ENCODE assay signal across 11 cellular contexts in genomic region chr3:117018622-117019021, GRCh38.
A peak's percentile ranks its signal among the peaks of the same experiment; 100 is the strongest.
DNase-seq lines count a peak whose midpoint lies in the region; FAIRE-seq and TF ChIP-seq lines count a peak whose summit lies in the region.
"Had no signal": no experiment of that assay in that cellular context is flagged by ENCODE, and none has a peak within 500 bp of the region (broad histone marks: within the 10 kb centered on the region; RNA-seq: fewer than 3 reads in every experiment).

No MANE protein-coding gene starts in this region.

- H3K4me2 ChIP-seq in neural cell (ENCODE audit: low read length) = no peak overlapping the region

- no peak for TF ChIP-seq CTCF in neural cell (IDR thresholded peaks at IDR 0.05; ENCODE audit: poor library complexity, severe bottlenecking)

- peak overlapping the region; percentile 42 for H3K9ac ChIP-seq in neural cell (ENCODE audit: low read length)
- H3K9ac ChIP-seq: KMS-11 had no signal

- no peaks in the 10 kb centered on the region for H3K79me2 ChIP-seq in neural cell (replicated peaks; ENCODE audit: insufficient read depth, low read length)

- peak; percentile 16 for DNase-seq in NCI-H146 (lab: John Stamatoyannopoulos, UW)
- no peak for DNase-seq in NCI-H146 treated with DMSO at 0.1 percent for 48 hours (lab: John Stamatoyannopoulos, UW; ENCODE audit: unreplicated experiment)
- DNase-seq in NCI-H446 treated with DMSO at 0.1 percent for 48 hours (lab: John Stamatoyannopoulos, UW) = no peak
- no peak for DNase-seq in SW480 (ENCODE audit: low spot score)
- no peak for DNase-seq in frontal cortex (ENCODE audit: low spot score in 2 of 2)

- TF ChIP-seq RAD21 in neural cell (conservative IDR thresholded peaks at IDR 0.05) = no peak

- H2AFZ ChIP-seq in neural cell (ENCODE audit: low read depth, low read length) = no peak overlapping the region

- no peaks in the 10 kb centered on the region for H4K20me1 ChIP-seq in neural cell (ENCODE audit: insufficient read depth)

- H3F3A ChIP-seq in neural cell (ENCODE audit: insufficient read depth, low read length, poor library complexity, severe bottlenecking) = peaks cover 7% of the 10 kb centered on the region

- no peaks in the 10 kb centered on the region for H3K27me3 ChIP-seq in neural cell (ENCODE audit: insufficient read depth, low read depth, low read length)

- H3K9me3 ChIP-seq in neural cell (ENCODE audit: low read length) = no peaks in the 10 kb centered on the region

- no peaks in the 10 kb centered on the region for H3K36me3 ChIP-seq in neural cell (ENCODE audit: insufficient read depth, low read length)

- TF ChIP-seq EP300 in neural cell (conservative IDR thresholded peaks at IDR 0.05; ENCODE audit: poor library complexity, severe bottlenecking) = no peak

- H3K9me2 ChIP-seq in neural cell (ENCODE audit: insufficient read depth, low read length) = no peaks in the 10 kb centered on the region

- no peak for FAIRE-seq in frontal cortex (lab: Jason Lieb, UNC)

- H3K4me3 ChIP-seq in neural cell (ENCODE audit: low read length) = peak overlapping the region; percentile 39

- H3K27ac ChIP-seq in cingulate gyrus (ENCODE audit: low read depth, low read length) (peak overlapping the region; percentile 31), neural cell (ENCODE audit: low read length) (peak overlapping the region; percentile 77), temporal lobe (ENCODE audit: low read depth, low read length) (peak overlapping the region; percentile 39)
- H3K27ac ChIP-seq: 22Rv1, KMS-11, RWPE1 had no signal

TF ChIP-seq in neural cell, 6 proteins besides CTCF, POLR2A, EP300 and RAD21:
- TF ChIP-seq POLR2AphosphoS5 (IDR thresholded peaks at IDR 0.05) (no peak), EZH2 (IDR thresholded peaks at IDR 0.05; ENCODE audit: borderline replicate concordance, insufficient read depth, low read length, poor library complexity, severe bottlenecking) (no peak), SMC3 (conservative IDR thresholded peaks at IDR 0.05; ENCODE audit: poor library complexity) (no peak), MXI1 (conservative IDR thresholded peaks at IDR 0.05; ENCODE audit: poor library complexity, severe bottlenecking) (no peak), REST (IDR thresholded peaks at IDR 0.05; ENCODE audit: borderline replicate concordance) (no peak), TAF1 (IDR thresholded peaks at IDR 0.05; ENCODE audit: low read depth) (no peak)
